Comparison of ENCODE assay signal across 1 cellular context in the genomic region with DNA sequence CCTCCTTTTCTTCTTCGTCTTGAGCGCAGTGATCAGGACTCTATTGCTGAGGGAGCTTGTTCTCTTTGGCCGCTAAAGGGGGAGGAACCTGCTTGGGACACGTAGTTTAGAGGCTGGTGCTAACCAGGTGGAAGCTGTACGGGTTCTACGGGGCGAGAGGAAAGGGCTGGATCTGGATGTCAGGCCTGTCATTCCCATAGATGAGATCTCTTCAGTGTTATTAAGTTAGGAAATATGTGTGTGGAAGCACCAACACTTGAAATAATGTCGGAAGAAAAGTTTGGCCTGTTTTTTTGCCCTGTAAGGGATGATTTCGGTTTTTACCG.
TF ChIP-seq lines count a peak whose summit lies in the region.

No MANE protein-coding gene starts in this region.

TF ChIP-seq in H1, 55 proteins besides CTCF, POLR2A, EP300 and RAD21:
- no peak for TF ChIP-seq BCL11A (IDR thresholded peaks at IDR 0.05; ENCODE audit: low read depth in 2 of 2, low read length in 2 of 2)
- no peak for TF ChIP-seq GABPA (IDR thresholded peaks at IDR 0.05; ENCODE audit: borderline replicate concordance, insufficient read depth, low read length)
- no peak for TF ChIP-seq PHF8 (conservative IDR thresholded peaks at IDR 0.05; ENCODE audit: low read depth, low read length)
- no peak for TF ChIP-seq ZNF274 (IDR thresholded peaks at IDR 0.05; ENCODE audit: borderline replicate concordance, extremely low read depth, low read length)
- no peak for TF ChIP-seq NANOG (IDR thresholded peaks at IDR 0.05; ENCODE audit: insufficient read depth, low read depth, low read length, poor library complexity, severe bottlenecking)
- no peak for TF ChIP-seq HDAC6 (IDR thresholded peaks at IDR 0.05; ENCODE audit: low read depth, low read length)
- TF ChIP-seq SP4 (IDR thresholded peaks at IDR 0.05; ENCODE audit: low read length): no peak
- no peak for TF ChIP-seq RXRA (IDR thresholded peaks at IDR 0.05; ENCODE audit: insufficient read depth, low read depth, low read length)
- peak; percentile 21 for TF ChIP-seq TAF7 (optimal IDR thresholded peaks at IDR 0.05; ENCODE audit: borderline replicate concordance, low read depth, low read length)
- TF ChIP-seq SIN3A (conservative IDR thresholded peaks at IDR 0.05 in 1 of 2, IDR thresholded peaks at IDR 0.05 in 1 of 2; ENCODE audit: low read depth in 1 of 2, low read length in 2 of 2): peak in 1 of 2 experiments; percentile 61; a peak in 1 of 4 replicates
- no peak for TF ChIP-seq TEAD4 (IDR thresholded peaks at IDR 0.05; ENCODE audit: low read depth, low read length)
- no peak for TF ChIP-seq BACH1 (IDR thresholded peaks at IDR 0.05; ENCODE audit: low read length)
- TF ChIP-seq CHD2 (IDR thresholded peaks at IDR 0.05; ENCODE audit: low read length): no peak
- TF ChIP-seq CHD1 (IDR thresholded peaks at IDR 0.05; ENCODE audit: low read depth, low read length): no peak
- peak; percentile 65 for TF ChIP-seq SAP30 (IDR thresholded peaks at IDR 0.05; ENCODE audit: insufficient read depth, insufficient replicate concordance, low read length)
- TF ChIP-seq KDM1A (IDR thresholded peaks at IDR 0.05; ENCODE audit: borderline replicate concordance, low read length): no peak
- peak; percentile 63; the same call in 1 of the 2 replicates for TF ChIP-seq POLR2AphosphoS5 (IDR thresholded peaks at IDR 0.05; ENCODE audit: low read depth, low read length)
- TF ChIP-seq ASH2L (IDR thresholded peaks at IDR 0.05; ENCODE audit: low read length): no peak
